Comparison of ENCODE assay signal across 10 cellular contexts in the genomic region with DNA sequence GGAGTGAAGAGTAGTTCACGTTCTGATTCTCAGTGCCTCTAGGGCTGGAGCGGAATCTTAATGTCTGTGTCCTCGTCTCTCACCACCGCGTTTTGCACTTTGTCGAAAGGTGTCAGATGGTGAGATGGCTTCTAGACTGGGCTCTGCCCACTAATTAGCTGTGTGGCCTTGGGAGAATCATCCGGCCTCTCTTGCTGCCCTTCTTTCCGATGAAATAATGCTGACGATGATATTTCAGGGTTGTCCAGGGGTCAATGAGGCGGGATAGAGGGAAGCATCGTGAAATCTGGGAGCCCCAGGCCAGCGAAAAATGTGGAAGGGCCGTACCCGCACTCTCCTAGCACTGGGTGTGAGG. TPM values are rescaled to one million over a fixed set of nuclear protein-coding genes. Genes with fewer than 3 reads are reported as not detected.
DNase-seq lines count a peak whose midpoint lies in the region; ATAC-seq and TF ChIP-seq lines count a peak whose summit lies in the region.
"Had no signal": no experiment of that assay in that cellular context is flagged by ENCODE, and none has a peak within 500 bp of the region (broad histone marks: within the 10 kb centered on the region; RNA-seq: fewer than 3 reads in every experiment).

No MANE protein-coding gene starts in this region.

- H3K9ac ChIP-seq in iPS-18a (ENCODE audit: low read length): peak overlapping the region; percentile 24
- H3K9ac ChIP-seq in skeletal muscle tissue (ENCODE audit: low read depth in 1 of 3, low read length in 3 of 3): peak overlapping the region in 2 of 3 donors; percentile 32 to 54

- peaks cover 13% of the 10 kb centered on the region for H3K4me1 ChIP-seq in iPS-18a (ENCODE audit: control insufficient read depth, low read depth, low read length)
- peaks cover 14 to 29% (median 27%) of the 10 kb centered on the region in 3 donors for H3K4me1 ChIP-seq in skeletal muscle tissue (ENCODE audit: control insufficient read depth in 3 of 3, insufficient read depth in 3 of 3, low read length in 3 of 3)

- peaks cover 59% of the 10 kb centered on the region for H3K27me3 Mint-ChIP-seq in activated naive CD8-positive, alpha-beta T cell treated with anti-CD3 and anti-CD28 coated beads, Interleukin-2, amount 50 U/mL, for 24 hours

- no peak for ATAC-seq in activated naive CD8-positive, alpha-beta T cell treated with anti-CD3 and anti-CD28 coated beads, Interleukin-2, amount 50 U/mL, for 24 hours
- ATAC-seq in HG03097 (IDR thresholded peaks at IDR 0.05; ENCODE audit: low FRiP score, unreplicated experiment): no peak

- peaks cover 5% of the 10 kb centered on the region for H3K4me1 Mint-ChIP-seq in activated naive CD8-positive, alpha-beta T cell treated with anti-CD3 and anti-CD28 coated beads, Interleukin-2, amount 50 U/mL, for 24 hours

- no peak for TF ChIP-seq CTCF in GM13976 (IDR thresholded peaks at IDR 0.05; ENCODE audit: borderline replicate concordance, control extremely low read depth, extremely low read depth, insufficient read depth, missing control alignments)

- H3K36me3 Mint-ChIP-seq in activated naive CD8-positive, alpha-beta T cell treated with anti-CD3 and anti-CD28 coated beads, Interleukin-2, amount 50 U/mL, for 24 hours (ENCODE audit: low read depth): no peaks in the 10 kb centered on the region

- in situ Hi-C loops in GM13976 (cut with MboI; ENCODE audit: low sequenced_read_pairs, unreplicated experiment): no loop called here

- H3K36me3 ChIP-seq in iPS-18a (ENCODE audit: control insufficient read depth, low read depth, low read length) (no peaks in the 10 kb centered on the region), skeletal muscle tissue (ENCODE audit: control insufficient read depth in 3 of 3, insufficient read depth in 3 of 3, low read length in 3 of 3) (no peaks in the 10 kb centered on the region)
- H3K36me3 ChIP-seq: colonic mucosa, SJSA1 had no signal

- H3K27me3 ChIP-seq in iPS-18a (ENCODE audit: control insufficient read depth, insufficient read depth, low read length) (peaks cover 61% of the 10 kb centered on the region), skeletal muscle tissue (ENCODE audit: control insufficient read depth in 3 of 3, insufficient read depth in 3 of 3, low read length in 3 of 3) (peaks cover 34 to 56% (median 46%) of the 10 kb centered on the region in 3 donors)

- H3K9me3 Mint-ChIP-seq in activated naive CD8-positive, alpha-beta T cell treated with anti-CD3 and anti-CD28 coated beads, Interleukin-2, amount 50 U/mL, for 24 hours: no peaks in the 10 kb centered on the region

- H3K27ac Mint-ChIP-seq in activated naive CD8-positive, alpha-beta T cell treated with anti-CD3 and anti-CD28 coated beads, Interleukin-2, amount 50 U/mL, for 24 hours: no peak overlapping the region

- peak overlapping the region; percentile 54 for H3K4me3 ChIP-seq in iPS-18a (ENCODE audit: low read length)
- peak overlapping the region; percentile 53 to 73 (median 60) for H3K4me3 ChIP-seq in skeletal muscle tissue (ENCODE audit: low read length in 3 of 3)

- peak overlapping the region; percentile 2 for H3K4me3 Mint-ChIP-seq in activated naive CD8-positive, alpha-beta T cell treated with anti-CD3 and anti-CD28 coated beads, Interleukin-2, amount 50 U/mL, for 24 hours

- DNase-seq in NCI-H2227 (lab: John Stamatoyannopoulos, UW; ENCODE audit: unreplicated experiment) (peak; percentile 44), NCI-H2227 treated with DMSO at 0.1 percent for 48 hours (lab: John Stamatoyannopoulos, UW) (no peak), NCI-H187 (lab: John Stamatoyannopoulos, UW) (no peak), GM13976 (ENCODE audit: low spot score) (no peak)
- no peak for DNase-seq in activated naive CD8-positive, alpha-beta T cell treated with anti-CD3 and anti-CD28 coated beads, Interleukin-2, amount 50 U/mL, for 24 hours

- no peaks in the 10 kb centered on the region for H3K9me3 ChIP-seq in iPS-18a (ENCODE audit: control insufficient read depth, low read depth, low read length)
- no peaks in the 10 kb centered on the region for H3K9me3 ChIP-seq in skeletal muscle tissue (ENCODE audit: control insufficient read depth in 3 of 3, low read length in 3 of 3)
- H3K9me3 ChIP-seq: colonic mucosa, SJSA1 had no signal

- H3K27ac ChIP-seq in iPS-18a (ENCODE audit: low read length) (no peak overlapping the region), skeletal muscle tissue (ENCODE audit: low read depth, low read length) (no peak overlapping the region)
- H3K27ac ChIP-seq: colonic mucosa, SJSA1 had no signal

RNA-seq across cellular contexts. Expression of a gene that starts 0.8 kb away (rescaled TPM):
- total RNA-seq in skeletal muscle tissue: 8.4 TPM
